15 cellular contexts compared by ENCODE assay signal in the genomic region with DNA sequence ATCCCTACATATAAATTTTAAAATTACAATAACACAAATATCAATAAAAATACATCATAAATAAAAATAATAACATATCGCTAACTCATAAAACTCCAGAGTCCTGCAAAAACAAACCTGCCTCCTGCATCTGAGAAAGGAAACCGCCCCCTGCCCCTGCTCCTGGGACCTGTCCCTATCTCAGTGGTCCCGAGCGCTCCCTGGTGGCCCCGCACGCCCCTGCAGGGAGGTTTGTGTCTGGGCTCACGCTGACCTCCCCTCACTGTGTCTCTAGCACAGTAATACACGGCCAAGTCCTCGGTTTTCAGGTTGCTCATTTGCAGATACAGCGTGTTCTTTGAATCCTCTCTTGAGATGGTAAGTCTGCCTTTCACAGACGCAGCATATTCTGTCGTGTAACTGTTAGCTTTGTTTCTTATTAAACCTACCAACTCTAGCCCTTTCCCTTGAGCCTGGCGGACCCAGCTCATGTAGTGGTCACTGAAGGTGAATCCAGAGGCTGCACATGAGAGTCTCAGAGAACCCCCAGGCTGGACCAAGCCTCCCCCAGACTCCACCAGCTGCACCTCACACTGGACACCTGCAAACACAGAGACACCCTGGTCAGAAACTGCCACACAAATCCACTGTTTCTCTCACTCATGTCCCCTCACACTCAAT.
DNase-seq lines count a peak whose midpoint lies in the region; ATAC-seq and TF ChIP-seq lines count a peak whose summit lies in the region.
"Had no signal": no experiment of that assay in that cellular context is flagged by ENCODE, and none has a peak within 500 bp of the region (broad histone marks: within the 10 kb centered on the region; RNA-seq: fewer than 3 reads in every experiment).

No MANE protein-coding gene starts in this region.

- DNase-seq in stimulated activated CD4-positive, alpha-beta T cell treated with anti-CD3 and anti-CD28 coated beads, Interleukin-4, amount 100 ng/mL, for 48 hours (ENCODE audit: low read depth in 2 of 2) = peak; percentile 5
- no peak for DNase-seq in stimulated activated CD4-positive, alpha-beta T cell treated with anti-CD3 and anti-CD28 coated beads, Interleukin-4, amount 100 ng/mL, for 24 hours
- DNase-seq in Kasumi-1 (lab: John Stamatoyannopoulos, UW) = peak; percentile 28 to 39
- no peak for DNase-seq in RWPE1 (ENCODE audit: low spot score)
- no peak for DNase-seq in NCI-H2196 (lab: John Stamatoyannopoulos, UW; ENCODE audit: unreplicated experiment)
- no peak for DNase-seq in GF-D8 (lab: John Stamatoyannopoulos, UW)
- DNase-seq: activated CD4-positive, alpha-beta memory T cell treated with anti-CD3 and anti-CD28 coated beads for 36 hours; HCEC 1CT; KG1; NCI-H526 treated with DMSO at 0.1 percent for 48 hours; stomach had no signal

- POLR2A ChIA-PET in RWPE1 (lab: Yijun Ruan, JAX; ENCODE audit: low non-redundant PET) = no interaction called here

- no peak overlapping the region for H3K27ac ChIP-seq in RWPE1
- H3K27ac ChIP-seq: pancreas, stomach had no signal

- no peak for ATAC-seq in GM21717 (IDR thresholded peaks at IDR 0.05; ENCODE audit: unreplicated experiment)
- ATAC-seq in GM18517 (IDR thresholded peaks at IDR 0.05; ENCODE audit: unreplicated experiment) = no peak
- ATAC-seq: activated naive CD4-positive, alpha-beta T cell treated with anti-CD3 and anti-CD28 coated beads, Interleukin-2, amount 50 U/mL, for 72 hours; pancreas had no signal

- peak; percentile 35; the same call in 1 of the 2 replicates for TF ChIP-seq CTCF in RWPE1 (conservative IDR thresholded peaks at IDR 0.05; ENCODE audit: low read depth)

- CTCF ChIA-PET in RWPE1 (lab: Yijun Ruan, JAX) = interaction anchor here (0.8 kb wide), 1 partner anchor 675 kb away, joined by 4 read pairs; no protein-coding TSS in a partner anchor

Comparison
In these comparisons a context has a peak if more than half of its experiments do, and no peak if none do; other contexts are left out.
1. DNase-seq: peak in stimulated activated CD4-positive, alpha-beta T cell treated with anti-CD3 and anti-CD28 coated beads, Interleukin-4, amount 100 ng/mL, for 48 hours (2 of 2) and Kasumi-1 (2 of 2); none in stimulated activated CD4-positive, alpha-beta T cell treated with anti-CD3 and anti-CD28 coated beads, Interleukin-4, amount 100 ng/mL, for 24 hours (single experiment), RWPE1 (single experiment), NCI-H2196 (single experiment) and GF-D8 (single experiment).